8 cellular contexts compared by ENCODE assay signal in the genomic region with DNA sequence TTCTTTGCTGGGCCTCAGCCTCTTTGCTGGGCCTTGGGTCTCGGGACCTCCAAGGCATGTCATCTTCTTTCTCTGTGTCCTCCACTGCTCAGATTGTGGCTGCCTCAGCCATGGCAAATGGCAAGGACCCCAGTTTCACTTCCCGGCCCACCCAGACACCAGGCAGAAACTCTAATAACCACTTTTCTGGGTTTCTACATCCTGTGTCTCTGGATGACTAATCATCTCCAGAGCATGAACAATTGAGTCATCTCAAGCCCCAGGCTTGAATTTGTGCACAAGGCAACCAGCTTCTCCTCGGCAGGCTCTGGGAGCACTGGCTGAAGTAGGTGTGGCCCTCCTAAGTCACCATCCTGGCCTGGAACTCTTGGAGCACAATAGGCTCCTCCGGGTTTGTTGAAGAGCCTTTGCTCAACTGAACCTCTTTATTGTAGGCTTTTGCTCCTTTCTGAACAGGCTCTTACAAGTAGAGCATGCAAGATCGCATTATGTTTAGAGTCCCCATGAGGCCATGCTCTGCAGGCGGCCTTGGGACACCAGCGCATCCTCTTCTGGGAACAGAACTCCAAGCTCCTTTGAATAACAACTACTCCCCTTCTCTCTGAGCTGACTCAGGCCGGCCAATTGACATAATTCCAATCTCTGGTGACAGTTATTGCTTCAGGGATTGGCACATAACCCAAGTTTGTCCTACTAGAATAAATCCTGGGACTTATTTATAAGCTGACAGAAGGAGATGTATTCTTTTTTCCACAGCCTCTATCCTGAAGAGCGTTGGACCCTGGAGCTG.
DNase-seq lines count a peak whose midpoint lies in the region; ATAC-seq and TF ChIP-seq lines count a peak whose summit lies in the region.

No MANE protein-coding gene starts in this region.

- H3K9me3 ChIP-seq in CD8-positive, alpha-beta memory T cell (ENCODE audit: low read length) = no peaks in the 10 kb centered on the region

- no peaks in the 10 kb centered on the region for H3K36me3 Mint-ChIP-seq in CD8-positive, alpha-beta memory T cell

- H3K4me1 Mint-ChIP-seq in CD8-positive, alpha-beta memory T cell = no peaks in the 10 kb centered on the region

- CTCF ChIA-PET in GM10248 (lab: Yijun Ruan, JAX) = interaction anchor here (0.7 to 1.4 kb wide), 2 partner anchors 9 to 120 kb away, joined by 4 read pairs; no protein-coding TSS in a partner anchor
- CTCF ChIA-PET in CD8-positive, alpha-beta memory T cell (lab: Charles Lee) = no interaction called here

- no peak for TF ChIP-seq CTCF in GM10248 (IDR thresholded peaks at IDR 0.05; ENCODE audit: control extremely low read depth, extremely low read depth, low read depth, missing control alignments)

- no peak overlapping the region for H3K27ac Mint-ChIP-seq in CD8-positive, alpha-beta memory T cell

- DNase-seq in GM10248 (ENCODE audit: extremely low spot score) (peak; percentile 22), fibroblast of gingiva (ENCODE audit: low read depth) (peak; percentile 26), sciatic nerve (ENCODE audit: low spot score) (no peak)
- no peak for DNase-seq in stimulated activated CD4-positive, alpha-beta T cell treated with anti-CD3 and anti-CD28 coated beads, Interleukin-15, amount 100 ng/mL, for 24 hours
- no peak for DNase-seq in CD8-positive, alpha-beta memory T cell
- no peak for DNase-seq in effector CD8-positive, alpha-beta T cell (lab: John Stamatoyannopoulos, UW)

- peaks cover 1 to 4% of the 10 kb centered on the region in 2 donors for H3K27me3 Mint-ChIP-seq in CD8-positive, alpha-beta memory T cell

- POLR2A ChIA-PET in GM10248 (lab: Yijun Ruan, JAX) = no interaction called here
- POLR2A ChIA-PET in CD8-positive, alpha-beta memory T cell (lab: Charles Lee) = no interaction called here

- no peaks in the 10 kb centered on the region for H3K36me3 ChIP-seq in CD8-positive, alpha-beta memory T cell (ENCODE audit: insufficient read depth, low read length)

- no peak overlapping the region for H3K4me3 Mint-ChIP-seq in CD8-positive, alpha-beta memory T cell

- intact Hi-C loops in sciatic nerve (cut with DNase I) = no loop called here

- peaks cover 0 to 5% (median 2%) of the 10 kb centered on the region in 5 donors for H3K9me3 Mint-ChIP-seq in CD8-positive, alpha-beta memory T cell

- H3K27ac ChIP-seq in CD8-positive, alpha-beta memory T cell (ENCODE audit: low read depth, low read length) = no peak overlapping the region

- H3K27me3 ChIP-seq in CD8-positive, alpha-beta memory T cell (ENCODE audit: insufficient read depth, low read length, poor library complexity, severe bottlenecking) = no peaks in the 10 kb centered on the region

- H3K4me3 ChIP-seq in CD8-positive, alpha-beta memory T cell (ENCODE audit: low read length) = no peak overlapping the region

- ATAC-seq in GM21390 (IDR thresholded peaks at IDR 0.05; ENCODE audit: unreplicated experiment) (peak; percentile 80), HG03442 (IDR thresholded peaks at IDR 0.05; ENCODE audit: unreplicated experiment) (peak; percentile 92), sciatic nerve (no peak)

- no peaks in the 10 kb centered on the region for H3K4me1 ChIP-seq in CD8-positive, alpha-beta memory T cell (ENCODE audit: insufficient read depth, low read length)

Comparison
In these comparisons a context has a peak if more than half of its experiments do, and no peak if none do; other contexts are left out.
1. DNase-seq: peak in GM10248 (single experiment) and fibroblast of gingiva (single experiment); none in stimulated activated CD4-positive, alpha-beta T cell treated with anti-CD3 and anti-CD28 coated beads, Interleukin-15, amount 100 ng/mL, for 24 hours (single experiment), CD8-positive, alpha-beta memory T cell (0 of 5), sciatic nerve (single experiment) and effector CD8-positive, alpha-beta T cell (single experiment).